Comparison of ENCODE assay signal across 8 cellular contexts in genomic region chr3:60555704-60556340, GRCh38.
A peak's percentile ranks its signal among the peaks of the same experiment; 100 is the strongest.
DNase-seq lines count a peak whose midpoint lies in the region; ATAC-seq and TF ChIP-seq lines count a peak whose summit lies in the region.
"Had no signal": no experiment of that assay in that cellular context is flagged by ENCODE, and none has a peak within 500 bp of the region (broad histone marks: within the 10 kb centered on the region; RNA-seq: fewer than 3 reads in every experiment).

No MANE protein-coding gene starts in this region.

- H3K9me3 ChIP-seq in OCI-LY7 (ENCODE audit: low read length) = no peaks in the 10 kb centered on the region

- intact Hi-C loops in OCI-LY7 (cut with micrococcal nuclease; ENCODE audit: unreplicated experiment) = no loop called here

- DNase-seq in OCI-LY7 (ENCODE audit: low spot score) = peak; percentile 20
- peak; percentile 40 for DNase-seq in retina
- no peak for DNase-seq in D341Med (ENCODE audit: low spot score)
- no peak for DNase-seq in endothelial cell (ENCODE audit: low spot score)
- DNase-seq in 8988T = no peak
- DNase-seq: NCI-H446 had no signal

- H3K27ac Mint-ChIP-seq in endothelial cell (ENCODE audit: unreplicated experiment) = no peak overlapping the region

- H3K9me3 Mint-ChIP-seq in endothelial cell (ENCODE audit: unreplicated experiment) = peaks cover 5% of the 10 kb centered on the region

- peaks cover 1% of the 10 kb centered on the region for H3K27me3 Mint-ChIP-seq in endothelial cell (ENCODE audit: unreplicated experiment)

- H3K36me3 Mint-ChIP-seq in endothelial cell (ENCODE audit: low read depth, unreplicated experiment) = peaks cover 3% of the 10 kb centered on the region

- H3K4me3 Mint-ChIP-seq in endothelial cell (ENCODE audit: unreplicated experiment) = no peak overlapping the region

- CTCF ChIA-PET in OCI-LY7 (lab: Charles Lee; ENCODE audit: unreplicated experiment) = no interaction called here

- H3K9me2 ChIP-seq in OCI-LY7 (ENCODE audit: insufficient read depth, low read length) = no peaks in the 10 kb centered on the region

- no TSS peak for BruUV-seq in OCI-LY7 (replicated peaks; lab: Mats Ljungman, UMichigan)

- POLR2A ChIA-PET in OCI-LY7 (lab: Charles Lee) = interaction anchor here (1.1 kb wide), 1 partner anchor 10 kb away, joined by 4 read pairs; no protein-coding TSS in a partner anchor

- peaks cover 6% of the 10 kb centered on the region for H3K4me1 Mint-ChIP-seq in endothelial cell (ENCODE audit: unreplicated experiment)

- no peaks in the 10 kb centered on the region for H4K20me1 ChIP-seq in OCI-LY7 (ENCODE audit: insufficient read depth, low read length)

- H3K79me2 ChIP-seq in OCI-LY7 (ENCODE audit: insufficient read depth, low read depth, low read length) = no peaks in the 10 kb centered on the region

- no peak for TF ChIP-seq CTCF in OCI-LY7 (conservative IDR thresholded peaks at IDR 0.05; ENCODE audit: low read length)
- no peak for TF ChIP-seq CTCF in endothelial cell (IDR thresholded peaks at IDR 0.05; ENCODE audit: unreplicated experiment)

- H3K36me3 ChIP-seq in OCI-LY7 (ENCODE audit: insufficient read depth, low read length) = no peaks in the 10 kb centered on the region

- H2AFZ ChIP-seq in OCI-LY7 (ENCODE audit: low read length) = 0 out of 2 replicates have a peak overlapping the region, but pooled peaks have one; percentile 17

- H3K27ac ChIP-seq in OCI-LY7 (ENCODE audit: low read depth, low read length, poor library complexity, severe bottlenecking) = no peak overlapping the region

- peaks cover 16% of the 10 kb centered on the region for H3K4me1 ChIP-seq in OCI-LY7 (ENCODE audit: insufficient read depth, low read length, poor library complexity, severe bottlenecking)

- ATAC-seq in GM19328 (IDR thresholded peaks at IDR 0.05; ENCODE audit: unreplicated experiment) = peak; percentile 93
- peak; percentile 92 for ATAC-seq in HG02852 (IDR thresholded peaks at IDR 0.05; ENCODE audit: unreplicated experiment)

- H3K4me3 ChIP-seq in OCI-LY7 (ENCODE audit: low read depth, low read length, poor library complexity, severe bottlenecking) = no peak overlapping the region

- peak overlapping the region; percentile 37; the same call in 1 of the 2 replicates for H3K4me2 ChIP-seq in OCI-LY7 (ENCODE audit: low read length)

Comparison
In these comparisons a context has a peak if more than half of its experiments do, and no peak if none do; other contexts are left out.
1. DNase-seq: peak in OCI-LY7 (single experiment) and retina (single experiment); none in D341Med (single experiment), endothelial cell (single experiment) and 8988T (single experiment).